ENCODE assay signal across 13 cellular contexts in genomic region chr10:93124580-93125318, GRCh38. TPM values are rescaled to one million over a fixed set of nuclear protein-coding genes. Genes with fewer than 3 reads are reported as not detected.
DNase-seq lines count a peak whose midpoint lies in the region; ATAC-seq lines count a peak whose summit lies in the region.
"Had no signal": no experiment of that assay in that cellular context is flagged by ENCODE, and none has a peak within 500 bp of the region (broad histone marks: within the 10 kb centered on the region; RNA-seq: fewer than 3 reads in every experiment).

No MANE protein-coding gene starts in this region.

- peaks cover 6% of the 10 kb centered on the region for H3K36me3 Mint-ChIP-seq in activated CD4-positive, alpha-beta T cell treated with anti-CD3 and anti-CD28 coated beads, Interleukin-2, amount 10 ng/mL, durations not matched to agents 7 days and 5 days (ENCODE audit: low read depth)
- H3K36me3 Mint-ChIP-seq in stimulated activated naive B cell treated with anti-CD40 and anti-IgM and Interleukin-4, amounts not matched to agents 10 μg/mL and 1 μg/mL and 100 μg/mL, for 72 hours = peaks cover 7 to 18% of the 10 kb centered on the region in 2 donors

- H3K4me1 Mint-ChIP-seq in activated CD4-positive, alpha-beta T cell treated with anti-CD3 and anti-CD28 coated beads, Interleukin-2, amount 10 ng/mL, durations not matched to agents 7 days and 5 days = peaks cover 16% of the 10 kb centered on the region
- peaks cover 19 to 47% of the 10 kb centered on the region in 2 donors for H3K4me1 Mint-ChIP-seq in stimulated activated naive B cell treated with anti-CD40 and anti-IgM and Interleukin-4, amounts not matched to agents 10 μg/mL and 1 μg/mL and 100 μg/mL, for 72 hours

- ATAC-seq in HG03060 (IDR thresholded peaks at IDR 0.05; ENCODE audit: low read depth, unreplicated experiment) (peak; percentile 46), GM19035 (IDR thresholded peaks at IDR 0.05; ENCODE audit: unreplicated experiment) (no peak)
- peak; percentile 74 to 76 for ATAC-seq in stimulated activated naive B cell treated with anti-CD40 and anti-IgM and Interleukin-4, amounts not matched to agents 10 μg/mL and 1 μg/mL and 100 μg/mL, for 72 hours (replicated peaks)
- ATAC-seq: A549 had no signal

- DNase-seq in activated CD4-positive, alpha-beta T cell treated with anti-CD3 and anti-CD28 coated beads, Interleukin-2, amount 10 ng/mL, durations not matched to agents 7 days and 5 days = peak; percentile 8
- DNase-seq in activated CD4-positive, alpha-beta T cell treated with anti-CD3 and anti-CD28 coated beads for 48 hours = no peak
- peak; percentile 83 for DNase-seq in NOMO-1 treated with DMSO at 0.1 percent for 48 hours (lab: John Stamatoyannopoulos, UW; ENCODE audit: unreplicated experiment)
- no peak for DNase-seq in stimulated activated naive B cell treated with anti-CD40 and anti-IgM and Interleukin-4, amounts not matched to agents 10 μg/mL and 1 μg/mL and 100 μg/mL, for 72 hours
- DNase-seq in activated CD4-positive, CD25-positive, alpha-beta regulatory T cell (lab: John Stamatoyannopoulos, UW) = no peak
- no peak for DNase-seq in activated T-cell treated with anti-CD3 and anti-CD28 coated beads, Interleukin-2, amount 50 U/mL, for 48 hours
- DNase-seq: left ventricle myocardium inferior; NCI-H446 treated with DMSO at 0.1 percent for 48 hours; sigmoid colon; stimulated activated CD8-positive, alpha-beta memory T cell treated with anti-CD3 and anti-CD28 coated beads, Interleukin-4, amount 100 ng/mL, for 48 hours had no signal

- CTCF ChIA-PET in activated CD4-positive, alpha-beta T cell treated with anti-CD3 and anti-CD28 coated beads, Interleukin-2, amount 10 ng/mL, durations not matched to agents 7 days and 5 days (lab: Charles Lee) = no interaction called here

- POLR2A ChIA-PET in activated CD4-positive, alpha-beta T cell treated with anti-CD3 and anti-CD28 coated beads, Interleukin-2, amount 10 ng/mL, durations not matched to agents 7 days and 5 days (lab: Charles Lee) = no interaction called here

- H3K27ac Mint-ChIP-seq in activated CD4-positive, alpha-beta T cell treated with anti-CD3 and anti-CD28 coated beads, Interleukin-2, amount 10 ng/mL, durations not matched to agents 7 days and 5 days = peak overlapping the region; percentile 48
- peak overlapping the region; percentile 48 for H3K27ac Mint-ChIP-seq in stimulated activated naive B cell treated with anti-CD40 and anti-IgM and Interleukin-4, amounts not matched to agents 10 μg/mL and 1 μg/mL and 100 μg/mL, for 72 hours

- H3K9me3 Mint-ChIP-seq in activated CD4-positive, alpha-beta T cell treated with anti-CD3 and anti-CD28 coated beads, Interleukin-2, amount 10 ng/mL, durations not matched to agents 7 days and 5 days = peaks cover 26% of the 10 kb centered on the region
- peaks cover 11 to 21% of the 10 kb centered on the region in 2 donors for H3K9me3 Mint-ChIP-seq in stimulated activated naive B cell treated with anti-CD40 and anti-IgM and Interleukin-4, amounts not matched to agents 10 μg/mL and 1 μg/mL and 100 μg/mL, for 72 hours

- H3K4me3 Mint-ChIP-seq in activated CD4-positive, alpha-beta T cell treated with anti-CD3 and anti-CD28 coated beads, Interleukin-2, amount 10 ng/mL, durations not matched to agents 7 days and 5 days = no peak overlapping the region
- peak overlapping the region; percentile 49 to 60 for H3K4me3 Mint-ChIP-seq in stimulated activated naive B cell treated with anti-CD40 and anti-IgM and Interleukin-4, amounts not matched to agents 10 μg/mL and 1 μg/mL and 100 μg/mL, for 72 hours

- peaks cover 2% of the 10 kb centered on the region for H3K27me3 Mint-ChIP-seq in activated CD4-positive, alpha-beta T cell treated with anti-CD3 and anti-CD28 coated beads, Interleukin-2, amount 10 ng/mL, durations not matched to agents 7 days and 5 days
- peaks cover 6 to 18% of the 10 kb centered on the region in 2 donors for H3K27me3 Mint-ChIP-seq in stimulated activated naive B cell treated with anti-CD40 and anti-IgM and Interleukin-4, amounts not matched to agents 10 μg/mL and 1 μg/mL and 100 μg/mL, for 72 hours

RNA-seq across cellular contexts. Expression of gene CYP26A1, which starts 51.1 kb away (rescaled TPM):
- total RNA-seq in activated CD4-positive, alpha-beta T cell treated with anti-CD3 and anti-CD28 coated beads, Interleukin-2, amount 10 ng/mL, durations not matched to agents 7 days and 5 days = not detected
- total RNA-seq: left ventricle myocardium inferior, sigmoid colon had no signal

Comparison
In these comparisons a context has a peak if more than half of its experiments do, and no peak if none do; other contexts are left out.
1. DNase-seq: peak in activated CD4-positive, alpha-beta T cell treated with anti-CD3 and anti-CD28 coated beads, Interleukin-2, amount 10 ng/mL, durations not matched to agents 7 days and 5 days (single experiment) and NOMO-1 treated with DMSO at 0.1 percent for 48 hours (single experiment); none in activated CD4-positive, alpha-beta T cell treated with anti-CD3 and anti-CD28 coated beads for 48 hours (single experiment), stimulated activated naive B cell treated with anti-CD40 and anti-IgM and Interleukin-4, amounts not matched to agents 10 μg/mL and 1 μg/mL and 100 μg/mL, for 72 hours (single experiment), activated CD4-positive, CD25-positive, alpha-beta regulatory T cell (0 of 4) and activated T-cell treated with anti-CD3 and anti-CD28 coated beads, Interleukin-2, amount 50 U/mL, for 48 hours (0 of 2).